ENCODE assay signal across 24 cellular contexts in genomic region chr4:23238848-23239247, GRCh38.
A peak's percentile ranks its signal among the peaks of the same experiment; 100 is the strongest.
DNase-seq lines count a peak whose midpoint lies in the region; ATAC-seq and TF ChIP-seq lines count a peak whose summit lies in the region.
"Had no signal": no experiment of that assay in that cellular context is flagged by ENCODE, and none has a peak within 500 bp of the region (broad histone marks: within the 10 kb centered on the region; RNA-seq: fewer than 3 reads in every experiment).

No MANE protein-coding gene starts in this region.

- DNase-seq in myocyte (ENCODE audit: low read depth) = peak; percentile 14
- no peak for DNase-seq in gastrocnemius medialis
- DNase-seq in NCI-H82 treated with DMSO at 0.1 percent for 48 hours (lab: John Stamatoyannopoulos, UW; ENCODE audit: unreplicated experiment) = no peak
- DNase-seq in ascending aorta (ENCODE audit: low spot score in 2 of 2) = no peak
- DNase-seq in activated CD4-positive, alpha-beta T cell treated with anti-CD3 and anti-CD28 coated beads, Interleukin-2, amount 50 U/mL, for 1 hour = no peak
- DNase-seq: 8988T; ACHN; BE2C; C1 segment of cervical spinal cord; CD4-positive, alpha-beta memory T cell; CD4-positive, CD25-positive, alpha-beta regulatory T cell; CD8-positive, alpha-beta memory T cell; COR-L47; DMS 273 treated with DMSO at 0.1 percent for 48 hours; DMS153; DMS53; DMS79; DND-41; EL; GDM1 had no signal

- TF ChIP-seq EP300 in Ishikawa (IDR thresholded peaks at IDR 0.05; ENCODE audit: borderline replicate concordance) = no peak

- POLR2A ChIA-PET in HEK293 (lab: Yijun Ruan, JAX) = no interaction called here

- no peaks in the 10 kb centered on the region for H3K4me1 ChIP-seq in HEK293 (ENCODE audit: control insufficient read depth, insufficient read depth, low read length)
- peaks cover 14 to 36% of the 10 kb centered on the region in 2 donors for H3K4me1 ChIP-seq in gastrocnemius medialis
- no peaks in the 10 kb centered on the region for H3K4me1 ChIP-seq in ascending aorta

- no peak for ATAC-seq in gastrocnemius medialis
- ATAC-seq: GM12878 had no signal

- in situ Hi-C loops in gastrocnemius medialis (cut with MboI; ENCODE audit: low sequenced_read_pairs in 4 of 4) = no loop called here

- H3K27ac ChIP-seq in HEK293 (ENCODE audit: extremely low read depth, low read depth, low read length) (no peak overlapping the region), gastrocnemius medialis (peak overlapping the region; percentile 42 to 66 (median 44)), ascending aorta (no peak overlapping the region)
- H3K27ac ChIP-seq: BLaER1 had no signal

- intact Hi-C loops in gastrocnemius medialis (cut with DNase I; ENCODE audit: low total_unique reads) (no loop called here), ascending aorta (cut with DNase I) (no loop called here)

- H3K9me3 ChIP-seq in HEK293 (ENCODE audit: control insufficient read depth, insufficient read depth, low read depth, low read length) = no peaks in the 10 kb centered on the region
- H3K9me3 ChIP-seq in gastrocnemius medialis = no peaks in the 10 kb centered on the region
- no peaks in the 10 kb centered on the region for H3K9me3 ChIP-seq in ascending aorta
- H3K9me3 ChIP-seq: BE2C, BLaER1 had no signal

- no peak for TF ChIP-seq POLR2A in gastrocnemius medialis (IDR thresholded peaks at IDR 0.05)

- H3K36me3 ChIP-seq in HEK293 (ENCODE audit: control insufficient read depth in 2 of 2, insufficient read depth in 1 of 2, low read length in 2 of 2) = no peaks in the 10 kb centered on the region
- H3K36me3 ChIP-seq in gastrocnemius medialis = no peaks in the 10 kb centered on the region
- no peaks in the 10 kb centered on the region for H3K36me3 ChIP-seq in ascending aorta
- H3K36me3 ChIP-seq: BE2C, BLaER1 had no signal

- no peak for TF ChIP-seq RAD21 in Ishikawa (IDR thresholded peaks at IDR 0.05; ENCODE audit: low read depth)

- TF ChIP-seq CTCF in HEK293 (tag by site-specific recombination; IDR thresholded peaks at IDR 0.05) (no peak), gastrocnemius medialis (IDR thresholded peaks at IDR 0.05 in 4 of 5, conservative IDR thresholded peaks at IDR 0.05 in 1 of 5) (no peak), ascending aorta (IDR thresholded peaks at IDR 0.05) (no peak)

- H3K4me3 ChIP-seq in HEK293 (ENCODE audit: low read depth, low read length) = no peak overlapping the region
- H3K4me3 ChIP-seq in gastrocnemius medialis = no peak overlapping the region
- H3K4me3 ChIP-seq in ascending aorta = no peak overlapping the region
- H3K4me3 ChIP-seq: BLaER1, GM12878 had no signal

- CTCF ChIA-PET in HEK293 (lab: Yijun Ruan, JAX) = no interaction called here

- H3K27me3 ChIP-seq in gastrocnemius medialis (no peaks in the 10 kb centered on the region), ascending aorta (no peaks in the 10 kb centered on the region)
- H3K27me3 ChIP-seq: BE2C, BLaER1 had no signal

TF ChIP-seq in HEK293, 187 proteins besides CTCF, POLR2A, EP300 and RAD21:
- TF ChIP-seq ZNF223 (tag by site-specific recombination; IDR thresholded peaks at IDR 0.05) (no peak), ZNF311 (tag by site-specific recombination; IDR thresholded peaks at IDR 0.05; ENCODE audit: borderline replicate concordance) (no peak), ZNF626 (tag by site-specific recombination; IDR thresholded peaks at IDR 0.05) (no peak), TRIM28 (IDR thresholded peaks at IDR 0.05; ENCODE audit: borderline replicate concordance, low read length) (no peak), ZFP69B (tag by site-specific recombination; IDR thresholded peaks at IDR 0.05) (no peak)
- TF ChIP-seq, protein P1, sequence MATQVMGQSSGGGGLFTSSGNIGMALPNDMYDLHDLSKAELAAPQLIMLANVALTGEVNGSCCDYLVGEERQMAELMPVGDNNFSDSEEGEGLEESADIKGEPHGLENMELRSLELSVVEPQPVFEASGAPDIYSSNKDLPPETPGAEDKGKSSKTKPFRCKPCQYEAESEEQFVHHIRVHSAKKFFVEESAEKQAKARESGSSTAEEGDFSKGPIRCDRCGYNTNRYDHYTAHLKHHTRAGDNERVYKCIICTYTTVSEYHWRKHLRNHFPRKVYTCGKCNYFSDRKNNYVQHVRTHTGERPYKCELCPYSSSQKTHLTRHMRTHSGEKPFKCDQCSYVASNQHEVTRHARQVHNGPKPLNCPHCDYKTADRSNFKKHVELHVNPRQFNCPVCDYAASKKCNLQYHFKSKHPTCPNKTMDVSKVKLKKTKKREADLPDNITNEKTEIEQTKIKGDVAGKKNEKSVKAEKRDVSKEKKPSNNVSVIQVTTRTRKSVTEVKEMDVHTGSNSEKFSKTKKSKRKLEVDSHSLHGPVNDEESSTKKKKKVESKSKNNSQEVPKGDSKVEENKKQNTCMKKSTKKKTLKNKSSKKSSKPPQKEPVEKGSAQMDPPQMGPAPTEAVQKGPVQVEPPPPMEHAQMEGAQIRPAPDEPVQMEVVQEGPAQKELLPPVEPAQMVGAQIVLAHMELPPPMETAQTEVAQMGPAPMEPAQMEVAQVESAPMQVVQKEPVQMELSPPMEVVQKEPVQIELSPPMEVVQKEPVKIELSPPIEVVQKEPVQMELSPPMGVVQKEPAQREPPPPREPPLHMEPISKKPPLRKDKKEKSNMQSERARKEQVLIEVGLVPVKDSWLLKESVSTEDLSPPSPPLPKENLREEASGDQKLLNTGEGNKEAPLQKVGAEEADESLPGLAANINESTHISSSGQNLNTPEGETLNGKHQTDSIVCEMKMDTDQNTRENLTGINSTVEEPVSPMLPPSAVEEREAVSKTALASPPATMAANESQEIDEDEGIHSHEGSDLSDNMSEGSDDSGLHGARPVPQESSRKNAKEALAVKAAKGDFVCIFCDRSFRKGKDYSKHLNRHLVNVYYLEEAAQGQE (tag by site-specific recombination; IDR thresholded peaks at IDR 0.05) = peak; percentile 32; the same call in 1 of the 2 replicates
TF ChIP-seq in HEK293: peak in this region for 1.

TF ChIP-seq in Ishikawa, 13 proteins besides CTCF, POLR2A, EP300 and RAD21:
- TF ChIP-seq, protein P1 (IDR thresholded peaks at IDR 0.05; ENCODE audit: low read depth) = peak; percentile 71; the same call in 1 of the 2 replicates
- TF ChIP-seq TAF1 (IDR thresholded peaks at IDR 0.05; ENCODE audit: low read depth) (no peak), MAX (IDR thresholded peaks at IDR 0.05) (no peak), FOXM1 (IDR thresholded peaks at IDR 0.05; ENCODE audit: borderline replicate concordance, low read depth) (no peak)

Comparison
In these comparisons a context has a peak if more than half of its experiments do, and no peak if none do; other contexts are left out.
1. H3K27ac ChIP-seq: peak in gastrocnemius medialis (4 of 4); none in HEK293 (single experiment) and ascending aorta (0 of 2).